Comparison of ENCODE assay signal across 8 cellular contexts in genomic region chr1:54407957-54408700, GRCh38. TPM values are rescaled to one million over a fixed set of nuclear protein-coding genes. Genes with fewer than 3 reads are reported as not detected.
DNase-seq lines count a peak whose midpoint lies in the region; ATAC-seq and TF ChIP-seq lines count a peak whose summit lies in the region.

No MANE protein-coding gene starts in this region.

- no peaks in the 10 kb centered on the region for H3K9me3 Mint-ChIP-seq in HFFc6
- no peaks in the 10 kb centered on the region for H3K9me3 Mint-ChIP-seq in activated CD4-positive, alpha-beta memory T cell treated with anti-CD3 and anti-CD28 coated beads, Interleukin-2, amount 10 ng/mL, durations not matched to agents 7 days and 5 days

- H3K4me3 Mint-ChIP-seq in HFFc6: peak overlapping the region; percentile 92
- peak overlapping the region; percentile 90 for H3K4me3 Mint-ChIP-seq in activated CD4-positive, alpha-beta memory T cell treated with anti-CD3 and anti-CD28 coated beads, Interleukin-2, amount 10 ng/mL, durations not matched to agents 7 days and 5 days

- peaks cover 50% of the 10 kb centered on the region for H3K4me1 Mint-ChIP-seq in HFFc6 (ENCODE audit: low read depth)
- peaks cover 59% of the 10 kb centered on the region for H3K4me1 Mint-ChIP-seq in activated CD4-positive, alpha-beta memory T cell treated with anti-CD3 and anti-CD28 coated beads, Interleukin-2, amount 10 ng/mL, durations not matched to agents 7 days and 5 days

- ATAC-seq in HG02610 (IDR thresholded peaks at IDR 0.05; ENCODE audit: unreplicated experiment): no peak
- ATAC-seq in HG03442 (IDR thresholded peaks at IDR 0.05; ENCODE audit: unreplicated experiment): no peak

- CTCF ChIA-PET in activated CD4-positive, alpha-beta memory T cell treated with anti-CD3 and anti-CD28 coated beads, Interleukin-2, amount 10 ng/mL, durations not matched to agents 7 days and 5 days (lab: Charles Lee): interaction anchor here (0.6 to 6.7 kb wide), 3 partner anchors 73 to 81 kb away, joined by 3 to 104 read pairs (median 5); no protein-coding TSS in a partner anchor

- peak overlapping the region; percentile 6 for H3K4me3 ChIP-seq in retinal pigment epithelial cell (ENCODE audit: low read length)

- POLR2A ChIA-PET in activated CD4-positive, alpha-beta memory T cell treated with anti-CD3 and anti-CD28 coated beads, Interleukin-2, amount 10 ng/mL, durations not matched to agents 7 days and 5 days (lab: Charles Lee): interaction anchor here (0.9 to 2.5 kb wide), 9 partner anchors 22 to 463 kb away, joined by 3 to 60 read pairs (median 8); partner anchors contain the start of genes CYB5RL, IFT25, MRPL37 and TCEANC2

- H3K27me3 Mint-ChIP-seq in HFFc6 (ENCODE audit: insufficient read depth): no peaks in the 10 kb centered on the region; the same call in 1 of the 2 replicates
- no peaks in the 10 kb centered on the region for H3K27me3 Mint-ChIP-seq in activated CD4-positive, alpha-beta memory T cell treated with anti-CD3 and anti-CD28 coated beads, Interleukin-2, amount 10 ng/mL, durations not matched to agents 7 days and 5 days

- peaks cover 6% of the 10 kb centered on the region for H3K36me3 Mint-ChIP-seq in HFFc6 (ENCODE audit: low read depth)
- H3K36me3 Mint-ChIP-seq in activated CD4-positive, alpha-beta memory T cell treated with anti-CD3 and anti-CD28 coated beads, Interleukin-2, amount 10 ng/mL, durations not matched to agents 7 days and 5 days (ENCODE audit: low read depth): peaks cover 16% of the 10 kb centered on the region

- DNase-seq in AG20443 (ENCODE audit: low spot score): peak; percentile 85
- DNase-seq in HFFc6: peak; percentile 91
- DNase-seq in activated CD4-positive, alpha-beta memory T cell treated with anti-CD3 and anti-CD28 coated beads, Interleukin-2, amount 10 ng/mL, durations not matched to agents 7 days and 5 days: no peak
- DNase-seq in glomerular visceral epithelial cell (ENCODE audit: extremely low spot score): peak; percentile 65
- DNase-seq in retinal pigment epithelial cell (ENCODE audit: low read depth): no peak
- DNase-seq in 8988T: no peak

- TF ChIP-seq CTCF in HFFc6 (IDR thresholded peaks at IDR 0.05): no peak
- no peak for TF ChIP-seq CTCF in retinal pigment epithelial cell (conservative IDR thresholded peaks at IDR 0.05; ENCODE audit: low read depth, low read length)

- H3K27ac Mint-ChIP-seq in HFFc6: peak overlapping the region; percentile 97
- peak overlapping the region; percentile 95 for H3K27ac Mint-ChIP-seq in activated CD4-positive, alpha-beta memory T cell treated with anti-CD3 and anti-CD28 coated beads, Interleukin-2, amount 10 ng/mL, durations not matched to agents 7 days and 5 days

RNA-seq across cellular contexts. Expression of gene SSBP3, which starts 1.9 kb away (rescaled TPM):
- total RNA-seq in HFFc6 (2021; fragmentation: NEBNext Ultra II Directional; extraction: Animal tissue kit (Norgen Biotek cat#: 25700)): 10 to 100 TPM; 42.3 to 72.2 (median 58.1) TPM
- 10 to 100 TPM; 90.0 TPM for total RNA-seq in activated CD4-positive, alpha-beta memory T cell treated with anti-CD3 and anti-CD28 coated beads, Interleukin-2, amount 10 ng/mL, durations not matched to agents 7 days and 5 days

Comparison
In these comparisons a context has a peak if more than half of its experiments do, and no peak if none do; other contexts are left out.
1. DNase-seq: peak in AG20443 (single experiment), HFFc6 (single experiment) and glomerular visceral epithelial cell (single experiment); none in activated CD4-positive, alpha-beta memory T cell treated with anti-CD3 and anti-CD28 coated beads, Interleukin-2, amount 10 ng/mL, durations not matched to agents 7 days and 5 days (single experiment), retinal pigment epithelial cell (single experiment) and 8988T (single experiment).